In genomic region chr19:46602392-46603194, GRCh38 we compare ENCODE assay signal across 1 cellular context.
A peak's percentile ranks its signal among the peaks of the same experiment; 100 is the strongest.
TF ChIP-seq lines count a peak whose summit lies in the region.

No MANE protein-coding gene starts in this region.

TF ChIP-seq in HepG2, 621 proteins besides CTCF, POLR2A, EP300 and RAD21 (continued from another document and continues in another):
- TF ChIP-seq AKAP8 (CRISPR knock-in tag; IDR thresholded peaks at IDR 0.05) (no peak), ZNF225 (CRISPR knock-in tag; IDR thresholded peaks at IDR 0.05) (no peak), HNRNPK (IDR thresholded peaks at IDR 0.05; ENCODE audit: low read depth, low read length, poor library complexity, severe bottlenecking) (no peak), TMF1 (CRISPR knock-in tag; IDR thresholded peaks at IDR 0.05; ENCODE audit: low read depth) (no peak), TAF15 (IDR thresholded peaks at IDR 0.05; ENCODE audit: low read depth, low read length, poor library complexity, severe bottlenecking) (no peak), SSRP1 (CRISPR knock-in tag; IDR thresholded peaks at IDR 0.05) (no peak), ZNF788 (CRISPR knock-in tag; IDR thresholded peaks at IDR 0.05; ENCODE audit: borderline replicate concordance) (peak; percentile 41; the same call in 1 of the 2 replicates), FOXA1 (IDR thresholded peaks at IDR 0.05) (no peak), FOXA1 (CRISPR knock-in tag; IDR thresholded peaks at IDR 0.05) (no peak), SPEN (CRISPR knock-in tag; IDR thresholded peaks at IDR 0.05; ENCODE audit: low read depth) (0 out of 2 replicates have a peak, but pooled peaks have one; percentile 16), ZNF335 (CRISPR knock-in tag; IDR thresholded peaks at IDR 0.05) (no peak), TFAP4 (IDR thresholded peaks at IDR 0.05; ENCODE audit: borderline replicate concordance, low read depth) (0 out of 2 replicates have a peak, but pooled peaks have one; percentile 12), ONECUT2 (CRISPR knock-in tag; IDR thresholded peaks at IDR 0.05) (no peak), PRDM4 (CRISPR knock-in tag; IDR thresholded peaks at IDR 0.05; ENCODE audit: borderline replicate concordance) (no peak), ZSCAN20 (CRISPR knock-in tag; IDR thresholded peaks at IDR 0.05; ENCODE audit: borderline replicate concordance) (no peak), ZBTB44 (CRISPR knock-in tag; IDR thresholded peaks at IDR 0.05) (no peak), ZMYM2 (CRISPR knock-in tag; IDR thresholded peaks at IDR 0.05) (no peak), ZBTB3 (CRISPR knock-in tag; IDR thresholded peaks at IDR 0.05; ENCODE audit: borderline replicate concordance, low read depth) (no peak), ZIK1 (CRISPR knock-in tag; IDR thresholded peaks at IDR 0.05; ENCODE audit: borderline replicate concordance, low read depth) (no peak), PATZ1 (CRISPR knock-in tag; IDR thresholded peaks at IDR 0.05) (0 out of 2 replicates have a peak, but pooled peaks have one; percentile 12), ZNF713 (CRISPR knock-in tag; IDR thresholded peaks at IDR 0.05) (no peak), TERF1 (CRISPR knock-in tag; IDR thresholded peaks at IDR 0.05) (no peak), ATF3 (CRISPR knock-in tag; IDR thresholded peaks at IDR 0.05) (no peak), MLXIP (CRISPR knock-in tag; IDR thresholded peaks at IDR 0.05; ENCODE audit: borderline replicate concordance) (no peak), ZBTB40 (IDR thresholded peaks at IDR 0.05) (no peak), ZBTB40 (CRISPR knock-in tag; IDR thresholded peaks at IDR 0.05) (no peak), ZNF574 (CRISPR knock-in tag; IDR thresholded peaks at IDR 0.05) (0 out of 2 replicates have a peak, but pooled peaks have one; percentile 5), EED (CRISPR knock-in tag; IDR thresholded peaks at IDR 0.05) (0 out of 2 replicates have a peak, but pooled peaks have one; percentile 23), ZNF264 (CRISPR knock-in tag; IDR thresholded peaks at IDR 0.05) (no peak), SIX1 (CRISPR knock-in tag; IDR thresholded peaks at IDR 0.05; ENCODE audit: borderline replicate concordance) (no peak), NPAS2 (CRISPR knock-in tag; IDR thresholded peaks at IDR 0.05; ENCODE audit: borderline replicate concordance) (no peak), CAMTA2 (CRISPR knock-in tag; IDR thresholded peaks at IDR 0.05; ENCODE audit: borderline replicate concordance) (no peak), ZFP36L1 (CRISPR knock-in tag; IDR thresholded peaks at IDR 0.05) (0 out of 2 replicates have a peak, but pooled peaks have one; percentile 16), SAP130 (CRISPR knock-in tag; IDR thresholded peaks at IDR 0.05; ENCODE audit: low read depth) (peak; percentile 27; the same call in 1 of the 2 replicates)
